In genomic region chr10:123417414-123417813, GRCh38 we compare ENCODE assay signal across 18 cellular contexts.
"Had no signal": no experiment of that assay in that cellular context is flagged by ENCODE, and none has a peak within 500 bp of the region (broad histone marks: within the 10 kb centered on the region; RNA-seq: fewer than 3 reads in every experiment).

No MANE protein-coding gene starts in this region.

- H3K4me1 ChIP-seq: foreskin keratinocyte, neural progenitor cell, right atrium auricular region, sigmoid colon had no signal

- H3K36me3 ChIP-seq: neural progenitor cell, ovary, right atrium auricular region, sigmoid colon had no signal

- H3K27me3 ChIP-seq: foreskin keratinocyte, neural progenitor cell, ovary, right atrium auricular region had no signal

- H3K4me2 ChIP-seq: neural progenitor cell had no signal

- H2AFZ ChIP-seq: neural progenitor cell had no signal

- FAIRE-seq: endothelial cell of umbilical vein, kidney had no signal

- H3K9ac ChIP-seq: neural progenitor cell had no signal

- H3K4me1 Mint-ChIP-seq: neural progenitor cell had no signal

- H3K4me3 Mint-ChIP-seq: natural killer cell treated with Interleukin-12 subunit alpha and Interleukin-12 subunit beta and Interleukin-15 and Interleukin-18, amount 100 ng/mL, for 72 hours; neural progenitor cell had no signal

- H3K36me3 Mint-ChIP-seq: natural killer cell treated with Interleukin-12 subunit alpha and Interleukin-12 subunit beta and Interleukin-15 and Interleukin-18, amount 100 ng/mL, for 72 hours; neural progenitor cell had no signal

- H3K27ac Mint-ChIP-seq: natural killer cell treated with Interleukin-12 subunit alpha and Interleukin-12 subunit beta and Interleukin-15 and Interleukin-18, amount 100 ng/mL, for 72 hours; neural progenitor cell had no signal

- DNase-seq: dermis blood vessel endothelial cell; erythroblast; foreskin keratinocyte; kidney; left colon; left ventricle myocardium superior; mesenchymal stem cell; midbrain; ovary; sigmoid colon; stimulated activated CD4-positive, alpha-beta T cell treated with anti-CD3 and anti-CD28 coated beads, Interleukin-2, amount 100 ng/mL, for 24 hours; stimulated activated naive CD4-positive, alpha-beta T cell had no signal

- H3K4me3 ChIP-seq: lung, neural progenitor cell, ovary, right atrium auricular region, sigmoid colon, skin epidermis had no signal

- H3K9me3 Mint-ChIP-seq: natural killer cell treated with Interleukin-12 subunit alpha and Interleukin-12 subunit beta and Interleukin-15 and Interleukin-18, amount 100 ng/mL, for 72 hours; neural progenitor cell had no signal

- H3K27ac ChIP-seq: foreskin keratinocyte, neural progenitor cell, ovary, right atrium auricular region, sigmoid colon, skin epidermis had no signal

- H3K9me3 ChIP-seq: ovary, right atrium auricular region, sigmoid colon had no signal

- ATAC-seq: foreskin keratinocyte; left colon; left ventricle myocardium superior; natural killer cell treated with Interleukin-12 subunit alpha and Interleukin-12 subunit beta and Interleukin-15 and Interleukin-18, amount 100 ng/mL, for 72 hours had no signal
